Comparison of ENCODE assay signal across 8 cellular contexts in the genomic region with DNA sequence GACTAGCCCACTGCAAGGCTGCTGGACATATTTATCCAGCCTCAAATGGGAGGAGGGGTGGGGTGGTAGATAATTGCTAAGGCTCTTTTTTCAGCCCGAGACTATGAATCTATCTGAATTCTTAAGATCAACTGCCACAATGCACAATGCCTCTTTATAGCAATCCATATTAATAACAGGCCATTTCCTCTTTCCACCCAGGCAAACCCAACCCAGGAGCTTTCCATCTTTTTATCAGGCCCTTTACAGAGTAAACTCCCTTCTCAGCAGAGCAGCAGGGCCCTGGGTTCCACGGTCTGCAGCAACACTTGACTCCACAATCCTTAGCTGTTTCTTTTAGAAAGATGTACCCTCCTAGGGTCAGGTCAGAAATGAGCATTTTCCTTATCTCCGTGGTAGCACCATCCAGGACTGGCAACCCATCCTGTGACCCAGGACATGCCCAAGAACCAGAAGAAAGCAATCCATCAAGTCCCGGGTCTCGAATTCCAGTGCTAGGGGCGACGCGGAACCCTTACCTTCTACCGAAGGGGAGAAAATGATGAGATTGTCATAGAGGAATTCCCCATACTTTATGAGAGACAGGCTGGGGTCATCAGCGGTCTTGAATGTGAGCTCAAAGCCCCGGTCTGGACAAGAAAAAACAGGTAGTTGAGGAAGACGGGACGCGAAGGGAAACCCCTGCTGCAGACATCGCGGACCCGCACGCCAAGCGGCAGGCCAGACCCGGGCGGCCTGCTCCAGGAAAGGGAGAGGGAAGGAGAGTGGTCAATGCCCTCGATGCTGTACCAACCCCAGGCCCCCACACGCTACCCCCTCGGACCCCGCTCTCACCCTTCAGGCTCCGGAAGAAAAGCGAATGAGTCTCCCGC. TPM values are rescaled to one million over a fixed set of nuclear protein-coding genes. Genes with fewer than 3 reads are reported as not detected.
A peak's percentile ranks its signal among the peaks of the same experiment; 100 is the strongest.
DNase-seq lines count a peak whose midpoint lies in the region; TF ChIP-seq lines count a peak whose summit lies in the region.

No MANE protein-coding gene starts in this region.

- no CpG with 5 or more reads among the region's 28 CpGs for WGBS in H9 (ENCODE audit: extremely low coverage, insufficient read length, low lambda C conversion rate)
- 6% methylated on average over 22 of the region's 28 CpGs for WGBS in esophagus muscularis mucosa

- CTCF ChIA-PET in BJ (lab: Yijun Ruan, JAX) = interaction anchor here (1.1 to 1.8 kb wide), 6 partner anchors 10 to 135 kb away, joined by 3 to 9 read pairs (median 3); no protein-coding TSS in a partner anchor

- H3K27me3 ChIP-seq in BJ (ENCODE audit: control insufficient read depth, insufficient read depth, low read length) (no peaks in the 10 kb centered on the region), H9 (ENCODE audit: insufficient read depth, low read length) (no peaks in the 10 kb centered on the region), esophagus muscularis mucosa (no peaks in the 10 kb centered on the region)

- H4K91ac ChIP-seq in H9 (ENCODE audit: insufficient read length, low read depth, low read length) = no peak overlapping the region

- no peaks in the 10 kb centered on the region for H4K20me1 ChIP-seq in H9 (ENCODE audit: control insufficient read depth, insufficient read depth, insufficient read length)

- intact Hi-C loops in esophagus muscularis mucosa (cut with DNase I) = no loop called here

- H3K23ac ChIP-seq in H9 (ENCODE audit: insufficient read length, low read depth, low read length) = no peak overlapping the region

- peak overlapping the region; percentile 22; the same call in 1 of the 2 replicates for H3K14ac ChIP-seq in H9 (ENCODE audit: insufficient read depth, low read length)

- no peak overlapping the region for H2BK120ac ChIP-seq in H9 (ENCODE audit: low read depth, low read length, poor library complexity, severe bottlenecking)

- H3K27ac ChIP-seq in H9 (ENCODE audit: insufficient read length, low read depth, low read length) = no peak overlapping the region
- H3K27ac ChIP-seq in esophagus muscularis mucosa (replicated peaks in 1 of 4) = peak overlapping the region; percentile 79 to 90 (median 82)

- no peak overlapping the region for H2AFZ ChIP-seq in H9 (ENCODE audit: low read length)

- peaks cover 19% of the 10 kb centered on the region for H3K79me2 ChIP-seq in H9 (ENCODE audit: insufficient read depth, low read length)

- no peak for TF ChIP-seq POLR2A in esophagus muscularis mucosa (IDR thresholded peaks at IDR 0.05; ENCODE audit: low read depth)

- peak overlapping the region; percentile 98 for H3K4me2 ChIP-seq in H9 (ENCODE audit: insufficient read depth, insufficient read length, low read length)

- H3T11ph ChIP-seq in H9 (ENCODE audit: low read length) = no peak overlapping the region

- H3K4me3 Mint-ChIP-seq in H9 (peak overlapping the region; percentile 99 to 100), progenitor cell of endocrine pancreas (ENCODE audit: low read depth) (peak overlapping the region; percentile 99)

- peak overlapping the region; percentile 94 to 99 (median 98) for H3K27ac Mint-ChIP-seq in H9
- peak overlapping the region; percentile 97 for H3K27ac Mint-ChIP-seq in progenitor cell of endocrine pancreas

- no peak overlapping the region for H2BK5ac ChIP-seq in H9 (ENCODE audit: insufficient read length, low read length)

- no peak overlapping the region for H2BK20ac ChIP-seq in H9 (ENCODE audit: low read depth, low read length, poor library complexity, severe bottlenecking)

- H3K9ac ChIP-seq in H9 (ENCODE audit: extremely low read depth, insufficient read length, low read length) = peak overlapping the region; percentile 91

- H3K79me1 ChIP-seq in H9 (ENCODE audit: insufficient read depth, low read depth, low read length, poor library complexity, severe bottlenecking) = peaks cover 7% of the 10 kb centered on the region

- no peak overlapping the region for H3K4ac ChIP-seq in H9 (ENCODE audit: low read depth, low read length)

- H4K5ac ChIP-seq in H9 (ENCODE audit: insufficient read length, low read depth, low read length) = no peak overlapping the region

- no peak overlapping the region for H2AK5ac ChIP-seq in H9 (ENCODE audit: insufficient read length, low read length)

- H3K9me3 Mint-ChIP-seq in H9 (no peaks in the 10 kb centered on the region), progenitor cell of endocrine pancreas (ENCODE audit: low read depth) (no peaks in the 10 kb centered on the region)

- H3K4me1 Mint-ChIP-seq in H9 (peaks cover 24% of the 10 kb centered on the region in 2 experiments), progenitor cell of endocrine pancreas (ENCODE audit: low read depth) (peaks cover 21% of the 10 kb centered on the region)

- no peak for TF ChIP-seq EP300 in esophagus muscularis mucosa (IDR thresholded peaks at IDR 0.05)

- H4K8ac ChIP-seq in H9 (replicated peaks; ENCODE audit: insufficient read length, low read depth, low read length) = no peak overlapping the region

- H3K23me2 ChIP-seq in H9 (ENCODE audit: insufficient read length, low read depth, low read length, poor library complexity, severe bottlenecking) = peaks cover 5% of the 10 kb centered on the region

- H2BK12ac ChIP-seq in H9 (ENCODE audit: insufficient read length, low read depth, low read length) = no peak overlapping the region

- H3K4me1 ChIP-seq in H9 (ENCODE audit: insufficient read depth, low read length) (peaks cover 2% of the 10 kb centered on the region; the same call in 1 of the 2 replicates), esophagus muscularis mucosa (peaks cover 35 to 45% (median 37%) of the 10 kb centered on the region in 4 donors)

- H3K9me3 ChIP-seq in H9 (ENCODE audit: control insufficient read depth, low read depth, low read length) (no peaks in the 10 kb centered on the region), esophagus muscularis mucosa (no peaks in the 10 kb centered on the region)

- H3K4me3 ChIP-seq in BJ (ENCODE audit: low read depth, low read length) = peak overlapping the region; percentile 91
- peak overlapping the region; percentile 86 to 94 (median 90) for H3K4me3 ChIP-seq in esophagus muscularis mucosa

- no peak for DNase-seq in BJ (ENCODE audit: low read depth)
- DNase-seq in H9 = no peak
- peak; percentile 7 for DNase-seq in T-helper 9 cell
- DNase-seq in esophagus muscularis mucosa (ENCODE audit: extremely low spot score) = no peak
- DNase-seq in progenitor cell of endocrine pancreas (ENCODE audit: low spot score, unreplicated experiment) = no peak
- no peak for DNase-seq in cortex of kidney (lab: John Stamatoyannopoulos, UW)
- no peak for DNase-seq in DMS153 (lab: John Stamatoyannopoulos, UW)
- DNase-seq in NCI-H446 treated with DMSO at 0.1 percent for 48 hours (lab: John Stamatoyannopoulos, UW) = no peak

- H3K36me3 ChIP-seq in BJ (ENCODE audit: control insufficient read depth, insufficient read depth, low read length) = peaks cover 9% of the 10 kb centered on the region
- H3K36me3 ChIP-seq in esophagus muscularis mucosa = peaks cover 8 to 39% (median 28%) of the 10 kb centered on the region in 4 donors

- no peak overlapping the region for H2BK15ac ChIP-seq in H9 (ENCODE audit: low read depth, low read length)

- H3K36me3 Mint-ChIP-seq in H9 (ENCODE audit: insufficient read depth in 1 of 3, low read depth in 3 of 3) (peaks cover 15 to 36% (median 35%) of the 10 kb centered on the region in 3 experiments), progenitor cell of endocrine pancreas (ENCODE audit: insufficient read depth) (peaks cover 5% of the 10 kb centered on the region)

- TF ChIP-seq CTCF in BJ (IDR thresholded peaks at IDR 0.05; ENCODE audit: insufficient read depth, low read depth, low read length) (no peak), H9 (conservative IDR thresholded peaks at IDR 0.05) (no peak), esophagus muscularis mucosa (IDR thresholded peaks at IDR 0.05) (no peak), progenitor cell of endocrine pancreas (IDR thresholded peaks at IDR 0.05; ENCODE audit: unreplicated experiment) (no peak)

- H3K18ac ChIP-seq in H9 (ENCODE audit: insufficient read length, low read depth, low read length) = peak overlapping the region; percentile 22

- POLR2A ChIA-PET in BJ (lab: Charles Lee) = no interaction called here

- H3K27me3 Mint-ChIP-seq in H9 (ENCODE audit: low read depth) = no peaks in the 10 kb centered on the region
- H3K27me3 Mint-ChIP-seq in progenitor cell of endocrine pancreas = no peaks in the 10 kb centered on the region

- H3K56ac ChIP-seq in H9 (ENCODE audit: insufficient read length, low read depth, low read length) = no peak overlapping the region

RNA-seq across cellular contexts. Expression of gene DDOST, which starts 0.6 kb away (rescaled TPM):
- 581 and 587 TPM in 2 replicates for polyA plus RNA-seq in BJ (2011; rRNA removed)
- 117 and 173 TPM in 2 replicates for polyA minus RNA-seq in BJ (2011; rRNA and poly(A)+ RNA removed)
- total RNA-seq in H9 (2021) (255 and 269 TPM in 2 replicates), esophagus muscularis mucosa (100 to 1,000 TPM in 2 of 4 donors, 10 to 100 TPM in 2; 86.4 to 126 (median 103) TPM), progenitor cell of endocrine pancreas (273 and 276 TPM in 2 replicates)

RNA-seq across cellular contexts. Expression of gene PINK1, which starts 27.3 kb away (rescaled TPM):
- polyA plus RNA-seq in BJ (2011; rRNA removed) = 65.8 and 89.2 TPM in 2 replicates
- 28.3 and 38.9 TPM in 2 replicates for polyA minus RNA-seq in BJ (2011; rRNA and poly(A)+ RNA removed)
- 17.0 and 18.2 TPM in 2 replicates for total RNA-seq in H9 (2021)
- total RNA-seq in esophagus muscularis mucosa = 100 to 1,000 TPM; 175 to 330 (median 242) TPM
- 25.0 and 28.0 TPM in 2 replicates for total RNA-seq in progenitor cell of endocrine pancreas

RNA-seq across cellular contexts. Expression of gene KIF17, which starts 57.2 kb away (rescaled TPM):
- polyA plus RNA-seq in BJ (2011; rRNA removed) = 1.6 and 3.7 TPM in 2 replicates
- polyA minus RNA-seq in BJ (2011; rRNA and poly(A)+ RNA removed) = 1.3 and 1.6 TPM in 2 replicates
- 3.4 and 5.1 TPM in 2 replicates for total RNA-seq in H9 (2021)
- total RNA-seq in esophagus muscularis mucosa = 1 to 10 TPM; 2.0 to 7.3 (median 3.4) TPM
- total RNA-seq in progenitor cell of endocrine pancreas = 0.64 and 1.1 TPM in 2 replicates
